ENCODE assay signal across 1 cellular context in the genomic region with DNA sequence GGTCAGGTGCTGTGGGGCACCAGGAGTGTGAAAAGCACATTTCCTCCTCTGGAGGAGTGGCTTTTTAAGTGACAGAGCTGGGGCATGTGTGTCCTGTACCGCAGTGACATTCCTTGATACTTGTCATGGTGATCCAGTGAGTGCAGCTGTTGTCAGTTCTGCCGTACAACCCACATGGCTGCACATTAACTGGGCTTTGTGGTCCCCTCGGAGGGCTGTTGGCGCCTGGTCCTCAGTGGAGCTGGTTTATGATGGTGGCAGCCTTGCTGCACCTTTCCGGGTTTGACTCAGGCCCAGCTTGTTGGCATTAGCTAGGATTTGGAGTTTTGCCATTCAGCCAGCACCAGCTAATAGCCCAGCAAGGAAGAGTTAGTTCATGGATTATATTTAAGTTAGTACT.
TF ChIP-seq lines count a peak whose summit lies in the region.

No MANE protein-coding gene starts in this region.

TF ChIP-seq in GM23338, 12 proteins besides CTCF, POLR2A, EP300 and RAD21 (continued from another document):
- TF ChIP-seq, protein P1, sequence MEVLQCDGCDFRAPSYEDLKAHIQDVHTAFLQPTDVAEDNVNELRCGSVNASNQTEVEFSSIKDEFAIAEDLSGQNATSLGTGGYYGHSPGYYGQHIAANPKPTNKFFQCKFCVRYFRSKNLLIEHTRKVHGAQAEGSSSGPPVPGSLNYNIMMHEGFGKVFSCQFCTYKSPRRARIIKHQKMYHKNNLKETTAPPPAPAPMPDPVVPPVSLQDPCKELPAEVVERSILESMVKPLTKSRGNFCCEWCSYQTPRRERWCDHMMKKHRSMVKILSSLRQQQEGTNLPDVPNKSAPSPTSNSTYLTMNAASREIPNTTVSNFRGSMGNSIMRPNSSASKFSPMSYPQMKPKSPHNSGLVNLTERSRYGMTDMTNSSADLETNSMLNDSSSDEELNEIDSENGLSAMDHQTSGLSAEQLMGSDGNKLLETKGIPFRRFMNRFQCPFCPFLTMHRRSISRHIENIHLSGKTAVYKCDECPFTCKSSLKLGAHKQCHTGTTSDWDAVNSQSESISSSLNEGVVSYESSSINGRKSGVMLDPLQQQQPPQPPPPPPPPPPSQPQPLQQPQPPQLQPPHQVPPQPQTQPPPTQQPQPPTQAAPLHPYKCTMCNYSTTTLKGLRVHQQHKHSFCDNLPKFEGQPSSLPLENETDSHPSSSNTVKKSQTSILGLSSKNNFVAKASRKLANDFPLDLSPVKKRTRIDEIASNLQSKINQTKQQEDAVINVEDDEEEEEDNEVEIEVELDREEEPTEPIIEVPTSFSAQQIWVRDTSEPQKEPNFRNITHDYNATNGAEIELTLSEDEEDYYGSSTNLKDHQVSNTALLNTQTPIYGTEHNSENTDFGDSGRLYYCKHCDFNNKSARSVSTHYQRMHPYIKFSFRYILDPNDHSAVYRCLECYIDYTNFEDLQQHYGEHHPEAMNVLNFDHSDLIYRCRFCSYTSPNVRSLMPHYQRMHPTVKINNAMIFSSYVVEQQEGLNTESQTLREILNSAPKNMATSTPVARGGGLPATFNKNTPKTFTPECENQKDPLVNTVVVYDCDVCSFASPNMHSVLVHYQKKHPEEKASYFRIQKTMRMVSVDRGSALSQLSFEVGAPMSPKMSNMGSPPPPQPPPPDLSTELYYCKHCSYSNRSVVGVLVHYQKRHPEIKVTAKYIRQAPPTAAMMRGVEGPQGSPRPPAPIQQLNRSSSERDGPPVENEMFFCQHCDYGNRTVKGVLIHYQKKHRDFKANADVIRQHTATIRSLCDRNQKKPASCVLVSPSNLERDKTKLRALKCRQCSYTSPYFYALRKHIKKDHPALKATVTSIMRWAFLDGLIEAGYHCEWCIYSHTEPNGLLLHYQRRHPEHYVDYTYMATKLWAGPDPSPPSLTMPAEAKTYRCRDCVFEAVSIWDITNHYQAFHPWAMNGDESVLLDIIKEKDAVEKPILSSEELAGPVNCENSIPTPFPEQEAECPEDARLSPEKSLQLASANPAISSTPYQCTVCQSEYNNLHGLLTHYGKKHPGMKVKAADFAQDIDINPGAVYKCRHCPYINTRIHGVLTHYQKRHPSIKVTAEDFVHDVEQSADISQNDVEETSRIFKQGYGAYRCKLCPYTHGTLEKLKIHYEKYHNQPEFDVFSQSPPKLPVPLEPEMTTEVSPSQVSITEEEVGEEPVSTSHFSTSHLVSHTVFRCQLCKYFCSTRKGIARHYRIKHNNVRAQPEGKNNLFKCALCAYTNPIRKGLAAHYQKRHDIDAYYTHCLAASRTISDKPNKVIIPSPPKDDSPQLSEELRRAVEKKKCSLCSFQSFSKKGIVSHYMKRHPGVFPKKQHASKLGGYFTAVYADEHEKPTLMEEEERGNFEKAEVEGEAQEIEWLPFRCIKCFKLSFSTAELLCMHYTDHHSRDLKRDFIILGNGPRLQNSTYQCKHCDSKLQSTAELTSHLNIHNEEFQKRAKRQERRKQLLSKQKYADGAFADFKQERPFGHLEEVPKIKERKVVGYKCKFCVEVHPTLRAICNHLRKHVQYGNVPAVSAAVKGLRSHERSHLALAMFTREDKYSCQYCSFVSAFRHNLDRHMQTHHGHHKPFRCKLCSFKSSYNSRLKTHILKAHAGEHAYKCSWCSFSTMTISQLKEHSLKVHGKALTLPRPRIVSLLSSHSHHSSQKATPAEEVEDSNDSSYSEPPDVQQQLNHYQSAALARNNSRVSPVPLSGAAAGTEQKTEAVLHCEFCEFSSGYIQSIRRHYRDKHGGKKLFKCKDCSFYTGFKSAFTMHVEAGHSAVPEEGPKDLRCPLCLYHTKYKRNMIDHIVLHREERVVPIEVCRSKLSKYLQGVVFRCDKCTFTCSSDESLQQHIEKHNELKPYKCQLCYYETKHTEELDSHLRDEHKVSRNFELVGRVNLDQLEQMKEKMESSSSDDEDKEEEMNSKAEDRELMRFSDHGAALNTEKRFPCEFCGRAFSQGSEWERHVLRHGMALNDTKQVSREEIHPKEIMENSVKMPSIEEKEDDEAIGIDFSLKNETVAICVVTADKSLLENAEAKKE (CRISPR knock-in tag; IDR thresholded peaks at IDR 0.05) = no peak
- TF ChIP-seq ZNF114 (CRISPR knock-in tag; IDR thresholded peaks at IDR 0.05) = no peak
- TF ChIP-seq EZH2 (IDR thresholded peaks at IDR 0.05; ENCODE audit: low read depth, unreplicated experiment) = no peak
- TF ChIP-seq ZNF331 (CRISPR knock-in tag; IDR thresholded peaks at IDR 0.05; ENCODE audit: low read depth) = no peak
- no peak for TF ChIP-seq REST (IDR thresholded peaks at IDR 0.05; ENCODE audit: unreplicated experiment)
- no peak for TF ChIP-seq JUNB (IDR thresholded peaks at IDR 0.05; ENCODE audit: unreplicated experiment)
- no peak for TF ChIP-seq POLR2AphosphoS5 (IDR thresholded peaks at IDR 0.05; ENCODE audit: low read depth)
- no peak for TF ChIP-seq NANOG (IDR thresholded peaks at IDR 0.05; ENCODE audit: borderline replicate concordance)
- TF ChIP-seq, protein P2, sequence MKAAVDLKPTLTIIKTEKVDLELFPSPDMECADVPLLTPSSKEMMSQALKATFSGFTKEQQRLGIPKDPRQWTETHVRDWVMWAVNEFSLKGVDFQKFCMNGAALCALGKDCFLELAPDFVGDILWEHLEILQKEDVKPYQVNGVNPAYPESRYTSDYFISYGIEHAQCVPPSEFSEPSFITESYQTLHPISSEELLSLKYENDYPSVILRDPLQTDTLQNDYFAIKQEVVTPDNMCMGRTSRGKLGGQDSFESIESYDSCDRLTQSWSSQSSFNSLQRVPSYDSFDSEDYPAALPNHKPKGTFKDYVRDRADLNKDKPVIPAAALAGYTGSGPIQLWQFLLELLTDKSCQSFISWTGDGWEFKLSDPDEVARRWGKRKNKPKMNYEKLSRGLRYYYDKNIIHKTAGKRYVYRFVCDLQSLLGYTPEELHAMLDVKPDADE (IDR thresholded peaks at IDR 0.05) = no peak
- no peak for TF ChIP-seq STAT1 (IDR thresholded peaks at IDR 0.05; ENCODE audit: unreplicated experiment)
- no peak for TF ChIP-seq CREB1 (CRISPR knock-in tag; IDR thresholded peaks at IDR 0.05; ENCODE audit: low read depth)
